ENCODE assay signal across 8 cellular contexts in genomic region chr6:75604294-75604693, GRCh38. TPM values are rescaled to one million over a fixed set of nuclear protein-coding genes. Genes with fewer than 3 reads are reported as not detected.
DNase-seq lines count a peak whose midpoint lies in the region; ATAC-seq and TF ChIP-seq lines count a peak whose summit lies in the region.
"Had no signal": no experiment of that assay in that cellular context is flagged by ENCODE, and none has a peak within 500 bp of the region (broad histone marks: within the 10 kb centered on the region; RNA-seq: fewer than 3 reads in every experiment).

No MANE protein-coding gene starts in this region.

- no peaks in the 10 kb centered on the region for H3K9me2 ChIP-seq in PC-9 (ENCODE audit: insufficient read depth)

- peak overlapping the region; percentile 31 for H3K27ac ChIP-seq in HEK293 (ENCODE audit: extremely low read depth, low read depth, low read length)
- no peak overlapping the region for H3K27ac ChIP-seq in PC-9
- peak overlapping the region in 1 of 4 donors; percentile 100 for H3K27ac ChIP-seq in esophagus muscularis mucosa (replicated peaks in 1 of 4)
- peak overlapping the region in 2 of 4 donors; percentile 97 to 100 for H3K27ac ChIP-seq in tibial nerve
- H3K27ac ChIP-seq: upper lobe of left lung had no signal

- DNase-seq in PC-9 (no peak), esophagus muscularis mucosa (ENCODE audit: extremely low spot score) (no peak), skeletal muscle cell (ENCODE audit: low read depth) (no peak), tibial nerve (ENCODE audit: low spot score in 2 of 2) (no peak), GM20000 (ENCODE audit: low spot score) (no peak)

- H3K4me1 ChIP-seq in HEK293 (ENCODE audit: control insufficient read depth, insufficient read depth, low read length) (peaks cover 19% of the 10 kb centered on the region; the same call in 1 of the 2 replicates), PC-9 (replicated peaks; ENCODE audit: insufficient read depth) (peaks cover 28% of the 10 kb centered on the region), esophagus muscularis mucosa (peaks cover 32 to 76% (median 74%) of the 10 kb centered on the region in 4 donors), tibial nerve (peaks cover 0 to 67% (median 23%) of the 10 kb centered on the region in 4 donors)

- TF ChIP-seq POLR2A in esophagus muscularis mucosa (IDR thresholded peaks at IDR 0.05; ENCODE audit: low read depth): no peak
- no peak for TF ChIP-seq POLR2A in tibial nerve (IDR thresholded peaks at IDR 0.05)

- 93% methylated on average over 16 of the region's 16 CpGs for WGBS in esophagus muscularis mucosa
- WGBS in tibial nerve, 2 donors: 95% methylated on average over 16 of the region's 16 CpGs

- intact Hi-C loops in PC-9 (cut with micrococcal nuclease; ENCODE audit: unreplicated experiment): loop anchor here (10.0 kb wide), 1 partner anchor 319 kb away; the partner anchor contains the start of gene TMEM30A
- intact Hi-C loops in esophagus muscularis mucosa (cut with DNase I): loop anchor here (10.0 kb wide), 1 partner anchor 329 kb away; no protein-coding TSS in a partner anchor

- no peak for ATAC-seq in HG03460 (IDR thresholded peaks at IDR 0.05; ENCODE audit: unreplicated experiment)

- H3F3A ChIP-seq in PC-9 (ENCODE audit: insufficient read depth, low read depth): no peaks in the 10 kb centered on the region

- peak overlapping the region; percentile 90 for H3K4me2 ChIP-seq in PC-9

- POLR2A ChIA-PET in HEK293 (lab: Yijun Ruan, JAX) (interaction anchor here (3.0 to 3.1 kb wide), 2 partner anchors 11 to 16 kb away, joined by 12 to 13 read pairs; no protein-coding TSS in a partner anchor), PC-9 (lab: Charles Lee; ENCODE audit: unreplicated experiment) (interaction anchor here (0.7 kb wide), 1 partner anchor 48 kb away, joined by 5 read pairs; no protein-coding TSS in a partner anchor)

- H3K79me2 ChIP-seq in PC-9 (ENCODE audit: low read depth): peaks cover 80% of the 10 kb centered on the region

- TF ChIP-seq EP300 in esophagus muscularis mucosa (IDR thresholded peaks at IDR 0.05) (no peak), tibial nerve (IDR thresholded peaks at IDR 0.05) (no peak)

- CTCF ChIA-PET in HEK293 (lab: Yijun Ruan, JAX): interaction anchor here (0.6 to 0.7 kb wide), 2 partner anchors 11 to 1734 kb away, joined by 3 to 4 read pairs; no protein-coding TSS in a partner anchor
- CTCF ChIA-PET in PC-9 (lab: Charles Lee): no interaction called here

- no peaks in the 10 kb centered on the region for H3K9me3 ChIP-seq in HEK293 (ENCODE audit: control insufficient read depth, insufficient read depth, low read depth, low read length)
- no peaks in the 10 kb centered on the region for H3K9me3 ChIP-seq in PC-9 (ENCODE audit: insufficient read depth, low read depth)
- no peaks in the 10 kb centered on the region for H3K9me3 ChIP-seq in esophagus muscularis mucosa
- H3K9me3 ChIP-seq in tibial nerve: no peaks in the 10 kb centered on the region
- H3K9me3 ChIP-seq: upper lobe of left lung had no signal

- TF ChIP-seq CTCF in HEK293 (tag by site-specific recombination; IDR thresholded peaks at IDR 0.05) (no peak), PC-9 (conservative IDR thresholded peaks at IDR 0.05) (no peak), esophagus muscularis mucosa (IDR thresholded peaks at IDR 0.05) (no peak), tibial nerve (IDR thresholded peaks at IDR 0.05) (no peak), GM20000 (IDR thresholded peaks at IDR 0.05; ENCODE audit: extremely low read depth, missing control alignments) (no peak)

- peaks cover 42% of the 10 kb centered on the region for H4K20me1 ChIP-seq in PC-9 (ENCODE audit: insufficient read depth)

- H3K36me3 ChIP-seq in HEK293 (ENCODE audit: control insufficient read depth in 2 of 2, insufficient read depth in 1 of 2, low read length in 2 of 2) (no peaks in the 10 kb centered on the region), PC-9 (ENCODE audit: low read depth) (peaks cover 16% of the 10 kb centered on the region; the same call in 1 of the 2 replicates), esophagus muscularis mucosa (no peaks in the 10 kb centered on the region), tibial nerve (no peaks in the 10 kb centered on the region)
- H3K36me3 ChIP-seq: upper lobe of left lung had no signal

- H3K27me3 ChIP-seq in PC-9 (ENCODE audit: insufficient read depth, low read depth): no peaks in the 10 kb centered on the region
- H3K27me3 ChIP-seq in esophagus muscularis mucosa: no peaks in the 10 kb centered on the region
- H3K27me3 ChIP-seq in tibial nerve: no peaks in the 10 kb centered on the region
- H3K27me3 ChIP-seq: upper lobe of left lung had no signal

- BruUV-seq in PC-9 (replicated peaks; lab: Mats Ljungman, UMichigan): no TSS peak

- no peak overlapping the region for H2AFZ ChIP-seq in PC-9

- H3K4me3 ChIP-seq in HEK293 (ENCODE audit: low read depth, low read length) (peak overlapping the region; percentile 91), PC-9 (peak overlapping the region; percentile 93; the same call in 1 of the 2 replicates), esophagus muscularis mucosa (peak overlapping the region; percentile 87 to 95 (median 92)), skeletal muscle cell (ENCODE audit: low read depth, low read length) (peak overlapping the region; percentile 74), tibial nerve (peak overlapping the region in 2 of 4 donors; percentile 71 to 79)

TF ChIP-seq in HEK293, 187 proteins besides CTCF, POLR2A, EP300 and RAD21:
- TF ChIP-seq YY1 (tag by site-specific recombination; IDR thresholded peaks at IDR 0.05) (no peak), ZNF600 (tag by site-specific recombination; IDR thresholded peaks at IDR 0.05) (peak; percentile 18; the same call in 1 of the 2 replicates), ZNF580 (tag by site-specific recombination; IDR thresholded peaks at IDR 0.05) (no peak), ZNF202 (tag by site-specific recombination; IDR thresholded peaks at IDR 0.05; ENCODE audit: borderline replicate concordance) (peak; percentile 94)

RNA-seq across cellular contexts. Expression of gene SENP6, which starts 2.6 kb away (rescaled TPM):
- total RNA-seq in PC-9 (2021) (68.0 and 70.4 TPM in 2 replicates), esophagus muscularis mucosa (100 to 1,000 TPM in 3 of 4 donors, 10 to 100 TPM in 1; 91.8 to 145 (median 107) TPM), tibial nerve (100 to 1,000 TPM; 107 to 171 (median 142) TPM)
